In genomic region chr15:50181206-50181982, GRCh38 we compare ENCODE assay signal across 8 cellular contexts. TPM values are rescaled to one million over a fixed set of nuclear protein-coding genes. Genes with fewer than 3 reads are reported as not detected.
DNase-seq lines count a peak whose midpoint lies in the region; ATAC-seq and TF ChIP-seq lines count a peak whose summit lies in the region.

No MANE protein-coding gene starts in this region.

- H3K36me3 ChIP-seq in CD8-positive, alpha-beta memory T cell (ENCODE audit: insufficient read depth, low read length) = no peaks in the 10 kb centered on the region
- no peaks in the 10 kb centered on the region for H3K36me3 ChIP-seq in colonic mucosa
- no peaks in the 10 kb centered on the region for H3K36me3 ChIP-seq in neural progenitor cell

- H3K9ac ChIP-seq in colonic mucosa (ENCODE audit: low read depth in 2 of 2, low read length in 2 of 2) (peak overlapping the region in 1 of 2 donors; percentile 84), neural progenitor cell (no peak overlapping the region)

- no peak overlapping the region for H3K27ac ChIP-seq in CD8-positive, alpha-beta memory T cell (ENCODE audit: low read depth, low read length)
- no peak overlapping the region for H3K27ac ChIP-seq in colonic mucosa
- no peak overlapping the region for H3K27ac ChIP-seq in neural progenitor cell
- H3K27ac ChIP-seq in RWPE1 = no peak overlapping the region

- H3K79me2 ChIP-seq in neural progenitor cell (ENCODE audit: low read depth) = no peaks in the 10 kb centered on the region

- peaks cover 15 to 27% (median 22%) of the 10 kb centered on the region in 3 donors for H3K4me1 Mint-ChIP-seq in CD8-positive, alpha-beta memory T cell
- peaks cover 12% of the 10 kb centered on the region for H3K4me1 Mint-ChIP-seq in neural progenitor cell

- peak overlapping the region; percentile 66 for H3K4me3 ChIP-seq in CD8-positive, alpha-beta memory T cell (ENCODE audit: low read length)
- H3K4me3 ChIP-seq in NB4 (ENCODE audit: low read depth, low read length) = peak overlapping the region; percentile 71
- peak overlapping the region; percentile 82 for H3K4me3 ChIP-seq in colonic mucosa
- peak overlapping the region; percentile 69 for H3K4me3 ChIP-seq in neural progenitor cell

- CTCF ChIA-PET in CD8-positive, alpha-beta memory T cell (lab: Charles Lee) = interaction anchor here (0.8 to 2.5 kb wide), 8 partner anchors 59 to 243 kb away, joined by 3 to 15 read pairs (median 3); partner anchors contain the start of gene USP8
- CTCF ChIA-PET in RWPE1 (lab: Yijun Ruan, JAX) = interaction anchor here (0.6 to 2.0 kb wide), 2 partner anchors 22 to 135 kb away, joined by 3 to 5 read pairs; no protein-coding TSS in a partner anchor

- no peak overlapping the region for H3K27ac Mint-ChIP-seq in CD8-positive, alpha-beta memory T cell
- no peak overlapping the region for H3K27ac Mint-ChIP-seq in neural progenitor cell

- peaks cover 10% of the 10 kb centered on the region for H3F3A ChIP-seq in neural progenitor cell (ENCODE audit: low read depth)

- H3K9me3 ChIP-seq in CD8-positive, alpha-beta memory T cell (ENCODE audit: low read length) = no peaks in the 10 kb centered on the region
- no peaks in the 10 kb centered on the region for H3K9me3 ChIP-seq in colonic mucosa
- H3K9me3 ChIP-seq in neural progenitor cell (ENCODE audit: low read depth) = no peaks in the 10 kb centered on the region

- H4K20me1 ChIP-seq in neural progenitor cell (ENCODE audit: low read depth) = no peaks in the 10 kb centered on the region

- no peaks in the 10 kb centered on the region for H3K27me3 ChIP-seq in CD8-positive, alpha-beta memory T cell (ENCODE audit: insufficient read depth, low read length, poor library complexity, severe bottlenecking)
- H3K27me3 ChIP-seq in colonic mucosa = peaks cover 3% of the 10 kb centered on the region
- H3K27me3 ChIP-seq in neural progenitor cell = peaks cover 60% of the 10 kb centered on the region

- H3K27me3 Mint-ChIP-seq in CD8-positive, alpha-beta memory T cell = no peaks in the 10 kb centered on the region
- H3K27me3 Mint-ChIP-seq in neural progenitor cell (ENCODE audit: insufficient read depth, low read depth) = peaks cover 31% of the 10 kb centered on the region

- peak overlapping the region; percentile 70 to 98 (median 93) for H3K4me3 Mint-ChIP-seq in CD8-positive, alpha-beta memory T cell
- H3K4me3 Mint-ChIP-seq in neural progenitor cell = peak overlapping the region; percentile 88

- TF ChIP-seq CTCF in NB4 (IDR thresholded peaks at IDR 0.05; ENCODE audit: low read depth, low read length) (no peak), colonic mucosa (IDR thresholded peaks at IDR 0.05) (no peak), neural progenitor cell (IDR thresholded peaks at IDR 0.05) (no peak), RWPE1 (conservative IDR thresholded peaks at IDR 0.05; ENCODE audit: low read depth) (no peak)

- intact Hi-C loops in colonic mucosa (cut with DNase I) = loop anchor here (10.0 kb wide), 1 partner anchor 133 kb away; no protein-coding TSS in a partner anchor

- TF ChIP-seq POLR2A in NB4 (IDR thresholded peaks at IDR 0.05; ENCODE audit: extremely low read depth, insufficient read length) = no peak

- no peak for ATAC-seq in GM19467 (IDR thresholded peaks at IDR 0.05; ENCODE audit: unreplicated experiment)
- ATAC-seq in GM21737 (IDR thresholded peaks at IDR 0.05; ENCODE audit: unreplicated experiment) = no peak

- DNase-seq in CD8-positive, alpha-beta memory T cell = no peak
- DNase-seq in NB4 (ENCODE audit: low read depth) (peak; percentile 26), colonic mucosa (no peak), neural progenitor cell (ENCODE audit: low spot score) (no peak), RWPE1 (ENCODE audit: low spot score) (no peak), SW480 (ENCODE audit: low spot score) (no peak)

- peaks cover 0 to 6% (median 0%) of the 10 kb centered on the region in 3 donors for H3K36me3 Mint-ChIP-seq in CD8-positive, alpha-beta memory T cell
- H3K36me3 Mint-ChIP-seq in neural progenitor cell = no peaks in the 10 kb centered on the region

- H3K9me3 Mint-ChIP-seq in CD8-positive, alpha-beta memory T cell = no peaks in the 10 kb centered on the region
- no peaks in the 10 kb centered on the region for H3K9me3 Mint-ChIP-seq in neural progenitor cell

- H3K4me1 ChIP-seq in CD8-positive, alpha-beta memory T cell (ENCODE audit: insufficient read depth, low read length) = peaks cover 12% of the 10 kb centered on the region
- H3K4me1 ChIP-seq in colonic mucosa = no peaks in the 10 kb centered on the region
- peaks cover 12% of the 10 kb centered on the region for H3K4me1 ChIP-seq in neural progenitor cell

- H2AFZ ChIP-seq in neural progenitor cell (replicated peaks) = peak overlapping the region; percentile 92

- POLR2A ChIA-PET in CD8-positive, alpha-beta memory T cell (lab: Charles Lee) = interaction anchor here (1.0 kb wide), 1 partner anchor 172 kb away, joined by 4 read pairs; no protein-coding TSS in a partner anchor
- POLR2A ChIA-PET in RWPE1 (lab: Yijun Ruan, JAX; ENCODE audit: low non-redundant PET) = no interaction called here

- H3K4me2 ChIP-seq in neural progenitor cell = peak overlapping the region; percentile 79

RNA-seq across cellular contexts. Expression of gene SLC27A2, which starts 0.6 kb away (rescaled TPM):
- 10 to 100 TPM; 16.6 to 18.6 TPM for total RNA-seq in CD8-positive, alpha-beta memory T cell
- 3.0 TPM for polyA plus RNA-seq in CD8-positive, alpha-beta memory T cell
- total RNA-seq in colonic mucosa (10 to 100 TPM; 35.6 to 55.7 TPM), neural progenitor cell (ENCODE audit: low replicate concordance) (2.1 and 3.8 TPM in 2 replicates)
